ENCODE assay signal across 8 cellular contexts in genomic region chr12:93467351-93468007, GRCh38. TPM values are rescaled to one million over a fixed set of nuclear protein-coding genes. Genes with fewer than 3 reads are reported as not detected.
DNase-seq lines count a peak whose midpoint lies in the region; ATAC-seq and TF ChIP-seq lines count a peak whose summit lies in the region.

Gene MRPL42, plus strand, starts transcription at chr12:93467514. Its CDS starts 1,772 bp downstream, at chr12:93469286.

- DNase-seq in NCI-H128 (lab: John Stamatoyannopoulos, UW; ENCODE audit: unreplicated experiment) (peak; percentile 87), SW480 (ENCODE audit: low spot score) (peak; percentile 89), cardiac septum (ENCODE audit: low spot score) (peak; percentile 97), pons (ENCODE audit: low spot score) (peak; percentile 84), type B pancreatic cell (ENCODE audit: extremely low spot score, unreplicated experiment) (peak; percentile 95)
- peak; percentile 94 for DNase-seq in activated naive CD8-positive, alpha-beta T cell treated with anti-CD3 and anti-CD28 coated beads, Interleukin-2, amount 50 U/mL, for 24 hours

- TF ChIP-seq CTCF in GM12874 (IDR thresholded peaks at IDR 0.05; ENCODE audit: insufficient read depth, low read depth, low read length) (peak; percentile 81), type B pancreatic cell (conservative IDR thresholded peaks at IDR 0.05) (peak; percentile 75)

- H3K36me3 Mint-ChIP-seq in activated naive CD8-positive, alpha-beta T cell treated with anti-CD3 and anti-CD28 coated beads, Interleukin-2, amount 50 U/mL, for 24 hours (ENCODE audit: low read depth) = peaks cover 28% of the 10 kb centered on the region
- H3K36me3 Mint-ChIP-seq in type B pancreatic cell = peaks cover 6% of the 10 kb centered on the region

- H3K27me3 Mint-ChIP-seq in activated naive CD8-positive, alpha-beta T cell treated with anti-CD3 and anti-CD28 coated beads, Interleukin-2, amount 50 U/mL, for 24 hours = no peaks in the 10 kb centered on the region
- H3K27me3 Mint-ChIP-seq in type B pancreatic cell = no peaks in the 10 kb centered on the region

- H3K9me3 Mint-ChIP-seq in activated naive CD8-positive, alpha-beta T cell treated with anti-CD3 and anti-CD28 coated beads, Interleukin-2, amount 50 U/mL, for 24 hours = no peaks in the 10 kb centered on the region
- no peaks in the 10 kb centered on the region for H3K9me3 Mint-ChIP-seq in type B pancreatic cell

- ATAC-seq in HG02759 (IDR thresholded peaks at IDR 0.05; ENCODE audit: unreplicated experiment) = peak; percentile 91
- peak; percentile 90 for ATAC-seq in activated naive CD8-positive, alpha-beta T cell treated with anti-CD3 and anti-CD28 coated beads, Interleukin-2, amount 50 U/mL, for 24 hours

- intact Hi-C loops in cardiac septum (cut with DNase I) = no loop called here

- H3K27ac Mint-ChIP-seq in activated naive CD8-positive, alpha-beta T cell treated with anti-CD3 and anti-CD28 coated beads, Interleukin-2, amount 50 U/mL, for 24 hours = peak within 1 kb of the TSS; percentile 95
- H3K27ac Mint-ChIP-seq in type B pancreatic cell = peak within 1 kb of the TSS; percentile 96

- H3K4me3 Mint-ChIP-seq in activated naive CD8-positive, alpha-beta T cell treated with anti-CD3 and anti-CD28 coated beads, Interleukin-2, amount 50 U/mL, for 24 hours = peak within 1 kb of the TSS; percentile 99
- peak within 1 kb of the TSS; percentile 99 for H3K4me3 Mint-ChIP-seq in type B pancreatic cell

- peaks cover 31% of the 10 kb centered on the region for H3K4me1 Mint-ChIP-seq in activated naive CD8-positive, alpha-beta T cell treated with anti-CD3 and anti-CD28 coated beads, Interleukin-2, amount 50 U/mL, for 24 hours
- H3K4me1 Mint-ChIP-seq in type B pancreatic cell (ENCODE audit: unreplicated experiment) = peaks cover 19% of the 10 kb centered on the region

RNA-seq across cellular contexts. Expression of gene MRPL42, which starts in this region (rescaled TPM):
- total RNA-seq in cardiac septum (43.9 TPM), type B pancreatic cell (ENCODE audit: low replicate concordance) (54.8 and 84.7 TPM in 2 replicates)

Comparison
In these comparisons a context has a peak if more than half of its experiments do, and no peak if none do; other contexts are left out.
1. Peak in every context shown above with its lines: DNase-seq and ATAC-seq.